8 cellular contexts compared by ENCODE assay signal in genomic region chr3:127822166-127822835, GRCh38. TPM values are rescaled to one million over a fixed set of nuclear protein-coding genes. Genes with fewer than 3 reads are reported as not detected.
DNase-seq lines count a peak whose midpoint lies in the region; ATAC-seq and TF ChIP-seq lines count a peak whose summit lies in the region.

MGLL (minus strand) TSS chr3:127822515; CDS start chr3:127822318, 197 bp downstream.

- DNase-seq in EH (ENCODE audit: low read depth) (peak; percentile 59), HAP-1 (ENCODE audit: low spot score in 2 of 2) (peak in 1 of 2 experiments; percentile 20), OCI-LY7 (ENCODE audit: low spot score) (no peak), dermis blood vessel endothelial cell (peak; percentile 54), right lobe of liver (peak in 2 of 3 donors; percentile 61), GM13976 (ENCODE audit: low spot score) (no peak)
- peak; percentile 17 for DNase-seq in stimulated activated naive CD8-positive, alpha-beta T cell treated with anti-CD3 and anti-CD28 coated beads, Interleukin-15, Interleukin-2, amounts not matched to agents 100 U/mL and 50 U/mL, for 24 hours

- no peaks in the 10 kb centered on the region for H3K4me1 ChIP-seq in HAP-1
- H3K4me1 ChIP-seq in OCI-LY7 (ENCODE audit: insufficient read depth, low read length, poor library complexity, severe bottlenecking) = no peaks in the 10 kb centered on the region
- peaks cover 0 to 43% (median 13%) of the 10 kb centered on the region in 4 donors for H3K4me1 ChIP-seq in right lobe of liver

- H2AFZ ChIP-seq in OCI-LY7 (ENCODE audit: low read length) = no peak within 1 kb of the TSS

- POLR2A ChIA-PET in OCI-LY7 (lab: Charles Lee) = no interaction called here

- no peaks in the 10 kb centered on the region for H3K79me2 ChIP-seq in OCI-LY7 (ENCODE audit: insufficient read depth, low read depth, low read length)

- TF ChIP-seq POLR2A in right lobe of liver (IDR thresholded peaks at IDR 0.05) = peak; percentile 8

- H3K27ac ChIP-seq in OCI-LY7 (ENCODE audit: low read depth, low read length, poor library complexity, severe bottlenecking) = no peak within 1 kb of the TSS
- H3K27ac ChIP-seq in right lobe of liver = peak within 1 kb of the TSS; percentile 71 to 92 (median 87)

- in situ Hi-C loops in HAP-1 (cut with MboI; ENCODE audit: low sequenced_read_pairs) = no loop called here
- in situ Hi-C loops in GM13976 (cut with MboI; ENCODE audit: low sequenced_read_pairs, unreplicated experiment) = no loop called here

- peak within 1 kb of the TSS; percentile 8; the same call in 1 of the 2 replicates for H3K4me2 ChIP-seq in OCI-LY7 (ENCODE audit: low read length)

- TF ChIP-seq CTCF in OCI-LY7 (conservative IDR thresholded peaks at IDR 0.05; ENCODE audit: low read length) (no peak), right lobe of liver (IDR thresholded peaks at IDR 0.05) (no peak), GM13976 (IDR thresholded peaks at IDR 0.05; ENCODE audit: borderline replicate concordance, control extremely low read depth, extremely low read depth, insufficient read depth, missing control alignments) (no peak)

- H4K20me1 ChIP-seq in OCI-LY7 (ENCODE audit: insufficient read depth, low read length) = no peaks in the 10 kb centered on the region

- H3K9me3 ChIP-seq in HAP-1 (no peaks in the 10 kb centered on the region), OCI-LY7 (ENCODE audit: low read length) (no peaks in the 10 kb centered on the region), right lobe of liver (no peaks in the 10 kb centered on the region)

- H3K36me3 ChIP-seq in HAP-1 (replicated peaks) = no peaks in the 10 kb centered on the region
- no peaks in the 10 kb centered on the region for H3K36me3 ChIP-seq in OCI-LY7 (ENCODE audit: insufficient read depth, low read length)
- no peaks in the 10 kb centered on the region for H3K36me3 ChIP-seq in right lobe of liver

- no peaks in the 10 kb centered on the region for H3K9me2 ChIP-seq in OCI-LY7 (ENCODE audit: insufficient read depth, low read length)

- H3K27me3 ChIP-seq in HAP-1 (ENCODE audit: low read depth) = peaks cover 19% of the 10 kb centered on the region
- no peaks in the 10 kb centered on the region for H3K27me3 ChIP-seq in right lobe of liver

- BruUV-seq in OCI-LY7 (replicated peaks; lab: Mats Ljungman, UMichigan) = no TSS peak

- CTCF ChIA-PET in OCI-LY7 (lab: Charles Lee; ENCODE audit: unreplicated experiment) = no interaction called here

- H3K4me3 ChIP-seq in HAP-1 = peak within 1 kb of the TSS; percentile 31
- H3K4me3 ChIP-seq in OCI-LY7 (ENCODE audit: low read depth, low read length, poor library complexity, severe bottlenecking) = no peak within 1 kb of the TSS
- peak within 1 kb of the TSS; percentile 58 to 87 (median 68) for H3K4me3 ChIP-seq in right lobe of liver

- WGBS in right lobe of liver (ENCODE audit: insufficient coverage, low coverage, low lambda C conversion rate, missing lambda C conversion rate) = 0% methylated on average over 4 of the region's 35 CpGs

- ATAC-seq in right lobe of liver = peak; percentile 4 to 37 (median 18)
- ATAC-seq in stimulated activated naive CD8-positive, alpha-beta T cell treated with anti-CD3 and anti-CD28 coated beads, Interleukin-15, Interleukin-2, amounts not matched to agents 100 U/mL and 50 U/mL, for 24 hours = no peak
- ATAC-seq in GM18858 (IDR thresholded peaks at IDR 0.05; ENCODE audit: unreplicated experiment) = no peak

- intact Hi-C loops in OCI-LY7 (cut with micrococcal nuclease; ENCODE audit: unreplicated experiment) = no loop called here
- intact Hi-C loops in right lobe of liver (cut with DNase I) = no loop called here

RNA-seq across cellular contexts. Expression of gene MGLL, which starts in this region (rescaled TPM):
- 19.2 and 20.1 TPM in 2 replicates for total RNA-seq in OCI-LY7 (2014; rRNA removed; shearing (Covaris generic))
- 17.0 and 21.6 TPM in 2 replicates for total RNA-seq in OCI-LY7 (2022)
- 35.7 and 73.0 TPM in 2 replicates for total RNA-seq in dermis blood vessel endothelial cell
- 100 to 1,000 TPM in 5 of 6 experiments, 10 to 100 TPM in 1; 97.0 to 168 (median 115) TPM for total RNA-seq in right lobe of liver

Comparison
In these comparisons a context has a peak if more than half of its experiments do, and no peak if none do; other contexts are left out.
1. DNase-seq: peak in EH (single experiment), dermis blood vessel endothelial cell (single experiment), right lobe of liver (2 of 3) and stimulated activated naive CD8-positive, alpha-beta T cell treated with anti-CD3 and anti-CD28 coated beads, Interleukin-15, Interleukin-2, amounts not matched to agents 100 U/mL and 50 U/mL, for 24 hours (single experiment); none in OCI-LY7 (single experiment) and GM13976 (single experiment).
2. ATAC-seq: peak in right lobe of liver (4 of 4); none in stimulated activated naive CD8-positive, alpha-beta T cell treated with anti-CD3 and anti-CD28 coated beads, Interleukin-15, Interleukin-2, amounts not matched to agents 100 U/mL and 50 U/mL, for 24 hours (single experiment) and GM18858 (single experiment).